27 cellular contexts compared by ENCODE assay signal in the genomic region with DNA sequence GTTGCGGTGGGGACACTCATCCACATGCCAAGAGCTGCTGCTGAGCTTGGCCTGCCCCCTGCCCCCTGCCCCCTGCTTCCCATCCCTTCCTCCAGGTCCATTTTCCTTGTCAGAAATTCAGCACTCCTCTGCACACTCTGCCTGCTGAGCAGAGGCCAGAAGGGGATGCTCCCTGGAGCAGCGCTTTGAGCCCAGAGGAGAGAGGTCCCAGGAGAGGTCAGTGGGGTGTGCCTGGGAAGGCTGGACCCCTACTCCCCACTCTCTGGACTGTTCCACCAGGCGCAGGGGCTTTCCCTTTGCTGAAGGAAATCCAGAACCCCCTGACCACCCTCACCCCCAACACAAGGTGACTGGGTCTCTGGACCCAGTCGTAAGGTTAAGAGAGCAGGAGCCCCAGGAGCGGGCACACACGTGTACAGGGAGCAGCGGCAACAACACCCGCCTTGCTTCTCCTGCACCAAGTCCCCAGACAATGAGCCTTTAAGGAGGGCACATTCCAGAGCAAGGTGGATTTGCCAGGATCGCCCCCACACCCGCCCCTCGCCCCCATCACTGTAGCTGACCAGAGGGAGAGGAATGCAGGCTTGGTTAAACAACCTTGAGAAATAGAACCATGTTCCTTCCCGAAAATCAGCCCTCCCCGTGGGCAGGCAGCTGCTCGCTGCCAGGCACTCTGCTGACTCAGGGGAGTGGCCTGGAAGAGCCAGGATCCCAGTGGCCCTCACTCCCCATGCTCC. TPM values are rescaled to one million over a fixed set of nuclear protein-coding genes. Genes with fewer than 3 reads are reported as not detected.
DNase-seq lines count a peak whose midpoint lies in the region; ATAC-seq and TF ChIP-seq lines count a peak whose summit lies in the region.
"Had no signal": no experiment of that assay in that cellular context is flagged by ENCODE, and none has a peak within 500 bp of the region (broad histone marks: within the 10 kb centered on the region; RNA-seq: fewer than 3 reads in every experiment).

No MANE protein-coding gene starts in this region.

- H3K9me3 ChIP-seq in breast epithelium: no peaks in the 10 kb centered on the region
- no peaks in the 10 kb centered on the region for H3K9me3 ChIP-seq in body of pancreas
- H3K9me3 ChIP-seq: BE2C, heart right ventricle, left ventricle myocardium inferior, Peyer's patch had no signal

- TF ChIP-seq POLR2A in breast epithelium (IDR thresholded peaks at IDR 0.05) (no peak), body of pancreas (IDR thresholded peaks at IDR 0.05) (no peak)

- peak overlapping the region; percentile 74 to 87 for H3K27ac ChIP-seq in breast epithelium
- no peak overlapping the region for H3K27ac ChIP-seq in body of pancreas
- H3K27ac ChIP-seq: 22Rv1, heart right ventricle, left ventricle myocardium inferior, Peyer's patch, SK-N-MC had no signal

- H3K27me3 ChIP-seq in breast epithelium (no peaks in the 10 kb centered on the region), body of pancreas (no peaks in the 10 kb centered on the region)
- H3K27me3 ChIP-seq: heart right ventricle, Peyer's patch had no signal

- intact Hi-C loops in breast epithelium (cut with DNase I; ENCODE audit: low total_unique reads): no loop called here
- intact Hi-C loops in MCF 10A (cut with micrococcal nuclease): no loop called here
- intact Hi-C loops in body of pancreas (cut with DNase I): no loop called here

- peak in 1 of 2 donors; percentile 89 for DNase-seq in breast epithelium (ENCODE audit: low spot score in 2 of 2)
- no peak for DNase-seq in MCF 10A (ENCODE audit: unreplicated experiment)
- peak in 1 of 4 donors; percentile 12 for DNase-seq in body of pancreas
- no peak for DNase-seq in omental fat pad (ENCODE audit: low spot score)
- DNase-seq in iPS-NIHi7 (ENCODE audit: extremely low spot score): no peak
- no peak for DNase-seq in NCI-H1436 (lab: John Stamatoyannopoulos, UW)
- DNase-seq in T-helper 9 cell: no peak
- no peak for DNase-seq in SKM-1 treated with dmso at 0.1 percent for 144 hours (lab: John Stamatoyannopoulos, UW; ENCODE audit: unreplicated experiment)
- DNase-seq: activated CD4-positive, alpha-beta memory T cell treated with anti-CD3 and anti-CD28 coated beads, Interleukin-2, amount 10 ng/mL, durations not matched to agents 7 days and 5 days; activated CD4-positive, CD25-positive, alpha-beta regulatory T cell; activated gamma-delta T cell; activated naive CD8-positive, alpha-beta T cell treated with anti-CD3 and anti-CD28 coated beads, Interleukin-2, amount 50 U/mL, for 24 hours; activated T-cell treated with anti-CD3 and anti-CD28 coated beads for 4 hours; BE2C; central memory CD4-positive, alpha-beta T cell; foreskin fibroblast; heart right ventricle; left ventricle myocardium inferior; NCI-H1417 treated with DMSO at 0.1 percent for 48 hours; NCI-H510A; Peyer's patch; T1000 had no signal

- no peaks in the 10 kb centered on the region for H3K4me1 Mint-ChIP-seq in MCF 10A (ENCODE audit: insufficient read depth, unreplicated experiment)
- H3K4me1 Mint-ChIP-seq: activated CD4-positive, alpha-beta memory T cell treated with anti-CD3 and anti-CD28 coated beads, Interleukin-2, amount 10 ng/mL, durations not matched to agents 7 days and 5 days; activated naive CD8-positive, alpha-beta T cell treated with anti-CD3 and anti-CD28 coated beads, Interleukin-2, amount 50 U/mL, for 24 hours; stimulated activated effector memory CD8-positive, alpha-beta T cell treated with anti-CD3 and anti-CD28 coated beads, Interleukin-12 subunit alpha, Interleukin-12 subunit beta, amount 100 ng/mL, for 72 hours had no signal

- TF ChIP-seq CTCF in breast epithelium (IDR thresholded peaks at IDR 0.05) (no peak), MCF 10A (IDR thresholded peaks at IDR 0.05; ENCODE audit: unreplicated experiment) (no peak), body of pancreas (IDR thresholded peaks at IDR 0.05) (no peak), omental fat pad (IDR thresholded peaks at IDR 0.05) (no peak)

- peaks cover 0 to 16% of the 10 kb centered on the region in 2 donors for H3K4me1 ChIP-seq in breast epithelium
- no peaks in the 10 kb centered on the region for H3K4me1 ChIP-seq in body of pancreas
- H3K4me1 ChIP-seq: BE2C, left ventricle myocardium inferior, Peyer's patch had no signal

- ATAC-seq in body of pancreas: peak; percentile 21
- ATAC-seq in omental fat pad (ENCODE audit: low FRiP score): peak; percentile 73
- ATAC-seq: activated naive CD8-positive, alpha-beta T cell treated with anti-CD3 and anti-CD28 coated beads, Interleukin-2, amount 50 U/mL, for 24 hours; heart right ventricle; HepG2; stimulated activated effector memory CD8-positive, alpha-beta T cell treated with anti-CD3 and anti-CD28 coated beads, Interleukin-12 subunit alpha, Interleukin-12 subunit beta, amount 100 ng/mL, for 72 hours had no signal

- CTCF ChIA-PET in MCF 10A (lab: Yijun Ruan, JAX): interaction anchor here (0.8 kb wide), 1 partner anchor 22 kb away, joined by 3 read pairs; no protein-coding TSS in a partner anchor

- H3K27me3 Mint-ChIP-seq in MCF 10A (ENCODE audit: insufficient read depth, unreplicated experiment): no peaks in the 10 kb centered on the region

- BruUV-seq in MCF 10A (replicated peaks; lab: Mats Ljungman, UMichigan): no TSS peak

- H3K9me3 Mint-ChIP-seq in MCF 10A (ENCODE audit: unreplicated experiment): no peaks in the 10 kb centered on the region
- H3K9me3 Mint-ChIP-seq: activated CD4-positive, alpha-beta memory T cell treated with anti-CD3 and anti-CD28 coated beads, Interleukin-2, amount 10 ng/mL, durations not matched to agents 7 days and 5 days; activated naive CD8-positive, alpha-beta T cell treated with anti-CD3 and anti-CD28 coated beads, Interleukin-2, amount 50 U/mL, for 24 hours; nephron; stimulated activated effector memory CD8-positive, alpha-beta T cell treated with anti-CD3 and anti-CD28 coated beads, Interleukin-12 subunit alpha, Interleukin-12 subunit beta, amount 100 ng/mL, for 72 hours had no signal

- 70 to 73% methylated on average over 6 to 14 of the region's 14 CpGs for WGBS in body of pancreas, 2 donors

- H3K27ac Mint-ChIP-seq in MCF 10A (ENCODE audit: low read depth, unreplicated experiment): no peak overlapping the region
- H3K27ac Mint-ChIP-seq: activated CD4-positive, alpha-beta memory T cell treated with anti-CD3 and anti-CD28 coated beads, Interleukin-2, amount 10 ng/mL, durations not matched to agents 7 days and 5 days; activated naive CD8-positive, alpha-beta T cell treated with anti-CD3 and anti-CD28 coated beads, Interleukin-2, amount 50 U/mL, for 24 hours; stimulated activated effector memory CD8-positive, alpha-beta T cell treated with anti-CD3 and anti-CD28 coated beads, Interleukin-12 subunit alpha, Interleukin-12 subunit beta, amount 100 ng/mL, for 72 hours had no signal

- no peaks in the 10 kb centered on the region for H3K36me3 ChIP-seq in breast epithelium
- H3K36me3 ChIP-seq in body of pancreas (replicated peaks in 1 of 2; ENCODE audit: insufficient read depth in 1 of 2, low read depth in 2 of 2): no peaks in the 10 kb centered on the region
- H3K36me3 ChIP-seq: BE2C, left ventricle myocardium inferior, Peyer's patch had no signal

- no peaks in the 10 kb centered on the region for H3K36me3 Mint-ChIP-seq in MCF 10A (ENCODE audit: insufficient read depth, unreplicated experiment)
- H3K36me3 Mint-ChIP-seq: stimulated activated effector memory CD8-positive, alpha-beta T cell treated with anti-CD3 and anti-CD28 coated beads, Interleukin-12 subunit alpha, Interleukin-12 subunit beta, amount 100 ng/mL, for 72 hours had no signal

- no peak overlapping the region for H3K4me3 Mint-ChIP-seq in MCF 10A (ENCODE audit: unreplicated experiment)
- H3K4me3 Mint-ChIP-seq: activated CD4-positive, alpha-beta memory T cell treated with anti-CD3 and anti-CD28 coated beads, Interleukin-2, amount 10 ng/mL, durations not matched to agents 7 days and 5 days; activated naive CD8-positive, alpha-beta T cell treated with anti-CD3 and anti-CD28 coated beads, Interleukin-2, amount 50 U/mL, for 24 hours; nephron; stimulated activated effector memory CD8-positive, alpha-beta T cell treated with anti-CD3 and anti-CD28 coated beads, Interleukin-12 subunit alpha, Interleukin-12 subunit beta, amount 100 ng/mL, for 72 hours had no signal

- H3K4me3 ChIP-seq in breast epithelium: peak overlapping the region in 1 of 3 donors; percentile 5
- no peak overlapping the region for H3K4me3 ChIP-seq in body of pancreas
- H3K4me3 ChIP-seq: heart right ventricle, left ventricle myocardium inferior, Peyer's patch, SK-N-MC had no signal

- POLR2A ChIA-PET in MCF 10A (lab: Yijun Ruan, JAX): no interaction called here

RNA-seq across cellular contexts. Expression of a gene that starts 30.7 kb away (rescaled TPM):
- total RNA-seq in breast epithelium (10 to 100 TPM; 17.3 to 31.8 (median 21.3) TPM), MCF 10A (2022) (13.9 and 21.1 TPM in 2 replicates), body of pancreas (10 to 100 TPM in 1 of 2 donors, 1 to 10 TPM in 1; 4.3 to 17.6 TPM), omental fat pad (10 to 100 TPM in 1 of 4 donors, 1 to 10 TPM in 3; 7.0 to 11.2 (median 9.2) TPM)

RNA-seq across cellular contexts. Expression of a gene that starts 31.1 kb away (rescaled TPM):
- 100 to 1,000 TPM; 277 to 663 (median 594) TPM for total RNA-seq in breast epithelium
- 105 and 128 TPM in 2 replicates for total RNA-seq in MCF 10A (2022)
- 100 to 1,000 TPM in 1 of 2 donors, 10 to 100 TPM in 1; 97.5 to 130 TPM for total RNA-seq in body of pancreas
- 100 to 1,000 TPM; 271 to 717 (median 546) TPM for total RNA-seq in omental fat pad

Comparison
In these comparisons a context has a peak if more than half of its experiments do, and no peak if none do; other contexts are left out.
1. H3K27ac ChIP-seq: peak in breast epithelium (2 of 2); none in body of pancreas (0 of 4).